Comparison of ENCODE assay signal across 1 cellular context in the genomic region with DNA sequence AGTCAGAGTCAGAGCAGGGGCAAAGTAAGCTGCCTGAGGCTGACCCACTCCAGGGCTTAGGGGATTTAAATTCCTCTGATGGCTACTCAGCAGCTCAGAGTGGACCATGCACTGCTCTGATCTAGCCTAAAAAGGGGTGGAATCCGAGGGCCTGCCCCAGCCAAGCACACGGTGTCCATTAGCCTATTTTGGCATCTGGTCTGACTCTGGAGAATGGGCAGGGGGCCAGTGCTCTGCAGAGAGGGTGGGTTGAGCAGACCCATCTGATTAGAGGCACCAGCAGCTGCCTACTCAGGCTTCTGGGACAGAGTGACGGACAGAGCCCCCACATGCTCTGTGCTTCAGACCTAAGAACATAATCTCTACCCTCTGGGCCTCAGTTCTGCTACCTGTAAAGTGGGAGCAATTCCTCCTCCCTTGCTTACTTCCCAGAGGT.
TF ChIP-seq lines count a peak whose summit lies in the region.

No MANE protein-coding gene starts in this region.

TF ChIP-seq in GM23338, 12 proteins besides CTCF, POLR2A, EP300 and RAD21 (continued from another document):
- TF ChIP-seq, protein P1, sequence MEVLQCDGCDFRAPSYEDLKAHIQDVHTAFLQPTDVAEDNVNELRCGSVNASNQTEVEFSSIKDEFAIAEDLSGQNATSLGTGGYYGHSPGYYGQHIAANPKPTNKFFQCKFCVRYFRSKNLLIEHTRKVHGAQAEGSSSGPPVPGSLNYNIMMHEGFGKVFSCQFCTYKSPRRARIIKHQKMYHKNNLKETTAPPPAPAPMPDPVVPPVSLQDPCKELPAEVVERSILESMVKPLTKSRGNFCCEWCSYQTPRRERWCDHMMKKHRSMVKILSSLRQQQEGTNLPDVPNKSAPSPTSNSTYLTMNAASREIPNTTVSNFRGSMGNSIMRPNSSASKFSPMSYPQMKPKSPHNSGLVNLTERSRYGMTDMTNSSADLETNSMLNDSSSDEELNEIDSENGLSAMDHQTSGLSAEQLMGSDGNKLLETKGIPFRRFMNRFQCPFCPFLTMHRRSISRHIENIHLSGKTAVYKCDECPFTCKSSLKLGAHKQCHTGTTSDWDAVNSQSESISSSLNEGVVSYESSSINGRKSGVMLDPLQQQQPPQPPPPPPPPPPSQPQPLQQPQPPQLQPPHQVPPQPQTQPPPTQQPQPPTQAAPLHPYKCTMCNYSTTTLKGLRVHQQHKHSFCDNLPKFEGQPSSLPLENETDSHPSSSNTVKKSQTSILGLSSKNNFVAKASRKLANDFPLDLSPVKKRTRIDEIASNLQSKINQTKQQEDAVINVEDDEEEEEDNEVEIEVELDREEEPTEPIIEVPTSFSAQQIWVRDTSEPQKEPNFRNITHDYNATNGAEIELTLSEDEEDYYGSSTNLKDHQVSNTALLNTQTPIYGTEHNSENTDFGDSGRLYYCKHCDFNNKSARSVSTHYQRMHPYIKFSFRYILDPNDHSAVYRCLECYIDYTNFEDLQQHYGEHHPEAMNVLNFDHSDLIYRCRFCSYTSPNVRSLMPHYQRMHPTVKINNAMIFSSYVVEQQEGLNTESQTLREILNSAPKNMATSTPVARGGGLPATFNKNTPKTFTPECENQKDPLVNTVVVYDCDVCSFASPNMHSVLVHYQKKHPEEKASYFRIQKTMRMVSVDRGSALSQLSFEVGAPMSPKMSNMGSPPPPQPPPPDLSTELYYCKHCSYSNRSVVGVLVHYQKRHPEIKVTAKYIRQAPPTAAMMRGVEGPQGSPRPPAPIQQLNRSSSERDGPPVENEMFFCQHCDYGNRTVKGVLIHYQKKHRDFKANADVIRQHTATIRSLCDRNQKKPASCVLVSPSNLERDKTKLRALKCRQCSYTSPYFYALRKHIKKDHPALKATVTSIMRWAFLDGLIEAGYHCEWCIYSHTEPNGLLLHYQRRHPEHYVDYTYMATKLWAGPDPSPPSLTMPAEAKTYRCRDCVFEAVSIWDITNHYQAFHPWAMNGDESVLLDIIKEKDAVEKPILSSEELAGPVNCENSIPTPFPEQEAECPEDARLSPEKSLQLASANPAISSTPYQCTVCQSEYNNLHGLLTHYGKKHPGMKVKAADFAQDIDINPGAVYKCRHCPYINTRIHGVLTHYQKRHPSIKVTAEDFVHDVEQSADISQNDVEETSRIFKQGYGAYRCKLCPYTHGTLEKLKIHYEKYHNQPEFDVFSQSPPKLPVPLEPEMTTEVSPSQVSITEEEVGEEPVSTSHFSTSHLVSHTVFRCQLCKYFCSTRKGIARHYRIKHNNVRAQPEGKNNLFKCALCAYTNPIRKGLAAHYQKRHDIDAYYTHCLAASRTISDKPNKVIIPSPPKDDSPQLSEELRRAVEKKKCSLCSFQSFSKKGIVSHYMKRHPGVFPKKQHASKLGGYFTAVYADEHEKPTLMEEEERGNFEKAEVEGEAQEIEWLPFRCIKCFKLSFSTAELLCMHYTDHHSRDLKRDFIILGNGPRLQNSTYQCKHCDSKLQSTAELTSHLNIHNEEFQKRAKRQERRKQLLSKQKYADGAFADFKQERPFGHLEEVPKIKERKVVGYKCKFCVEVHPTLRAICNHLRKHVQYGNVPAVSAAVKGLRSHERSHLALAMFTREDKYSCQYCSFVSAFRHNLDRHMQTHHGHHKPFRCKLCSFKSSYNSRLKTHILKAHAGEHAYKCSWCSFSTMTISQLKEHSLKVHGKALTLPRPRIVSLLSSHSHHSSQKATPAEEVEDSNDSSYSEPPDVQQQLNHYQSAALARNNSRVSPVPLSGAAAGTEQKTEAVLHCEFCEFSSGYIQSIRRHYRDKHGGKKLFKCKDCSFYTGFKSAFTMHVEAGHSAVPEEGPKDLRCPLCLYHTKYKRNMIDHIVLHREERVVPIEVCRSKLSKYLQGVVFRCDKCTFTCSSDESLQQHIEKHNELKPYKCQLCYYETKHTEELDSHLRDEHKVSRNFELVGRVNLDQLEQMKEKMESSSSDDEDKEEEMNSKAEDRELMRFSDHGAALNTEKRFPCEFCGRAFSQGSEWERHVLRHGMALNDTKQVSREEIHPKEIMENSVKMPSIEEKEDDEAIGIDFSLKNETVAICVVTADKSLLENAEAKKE (CRISPR knock-in tag; IDR thresholded peaks at IDR 0.05), result no peak
- TF ChIP-seq EZH2 (IDR thresholded peaks at IDR 0.05; ENCODE audit: low read depth, unreplicated experiment) (no peak), JUNB (IDR thresholded peaks at IDR 0.05; ENCODE audit: unreplicated experiment) (no peak), ZNF331 (CRISPR knock-in tag; IDR thresholded peaks at IDR 0.05; ENCODE audit: low read depth) (no peak)
